10 cellular contexts compared by ENCODE assay signal in genomic region chr3:177830411-177830849, GRCh38.
A peak's percentile ranks its signal among the peaks of the same experiment; 100 is the strongest.
DNase-seq lines count a peak whose midpoint lies in the region; ATAC-seq and TF ChIP-seq lines count a peak whose summit lies in the region.
"Had no signal": no experiment of that assay in that cellular context is flagged by ENCODE, and none has a peak within 500 bp of the region (broad histone marks: within the 10 kb centered on the region; RNA-seq: fewer than 3 reads in every experiment).

No MANE protein-coding gene starts in this region.

- no peaks in the 10 kb centered on the region for H3K9me3 ChIP-seq in CD4-positive, alpha-beta T cell (ENCODE audit: control insufficient read depth, low read length)
- H3K9me3 ChIP-seq: pancreas, SJSA1 had no signal

- ATAC-seq in GM19455 (IDR thresholded peaks at IDR 0.05; ENCODE audit: unreplicated experiment) (no peak), GM19351 (IDR thresholded peaks at IDR 0.05; ENCODE audit: unreplicated experiment) (no peak)
- ATAC-seq in CD4-positive, alpha-beta T cell (ENCODE audit: poor library complexity): no peak

- no peaks in the 10 kb centered on the region for H3K36me3 Mint-ChIP-seq in CD4-positive, alpha-beta T cell (ENCODE audit: low read depth)

- H3K27ac ChIP-seq in CD4-positive, alpha-beta T cell (ENCODE audit: low read depth, low read length): no peak overlapping the region
- H3K27ac ChIP-seq: pancreas, SJSA1 had no signal

- intact Hi-C loops in CD4-positive, alpha-beta T cell (cut with DNase I, micrococcal nuclease): no loop called here

- H3K4me3 Mint-ChIP-seq in CD4-positive, alpha-beta T cell: no peak overlapping the region

- no peaks in the 10 kb centered on the region for H3K27me3 Mint-ChIP-seq in CD4-positive, alpha-beta T cell

- no peak overlapping the region for H3K27ac Mint-ChIP-seq in CD4-positive, alpha-beta T cell

- CTCF ChIA-PET in CD4-positive, alpha-beta T cell (lab: Charles Lee): no interaction called here

- peaks cover 7% of the 10 kb centered on the region for H3K4me1 Mint-ChIP-seq in CD4-positive, alpha-beta T cell (ENCODE audit: low read depth)

- POLR2A ChIA-PET in CD4-positive, alpha-beta T cell (lab: Charles Lee): no interaction called here

- TF ChIP-seq CTCF in CD4-positive, alpha-beta T cell (IDR thresholded peaks at IDR 0.05): no peak

- DNase-seq in AG20443 (ENCODE audit: low spot score): peak; percentile 60
- peak; percentile 37 to 44 for DNase-seq in NCI-H187 (lab: John Stamatoyannopoulos, UW)
- DNase-seq in cerebellum (ENCODE audit: low spot score): peak; percentile 30
- peak; percentile 17 for DNase-seq in myocyte (ENCODE audit: low read depth)
- DNase-seq in CD4-positive, alpha-beta T cell: no peak
- no peak for DNase-seq in stimulated activated CD4-positive, alpha-beta T cell treated with anti-CD3 and anti-CD28 coated beads, Interleukin-4, amount 100 ng/mL, for 1 hour
- DNase-seq: pancreas had no signal

- no peaks in the 10 kb centered on the region for H3K27me3 ChIP-seq in CD4-positive, alpha-beta T cell (ENCODE audit: control insufficient read depth, insufficient read depth, low read length)
- H3K27me3 ChIP-seq: pancreas, SJSA1 had no signal

- no peaks in the 10 kb centered on the region for H3K9me3 Mint-ChIP-seq in CD4-positive, alpha-beta T cell

Comparison
In these comparisons a context has a peak if more than half of its experiments do, and no peak if none do; other contexts are left out.
1. DNase-seq: peak in AG20443 (single experiment), NCI-H187 (2 of 2), cerebellum (single experiment) and myocyte (single experiment); none in CD4-positive, alpha-beta T cell (0 of 10) and stimulated activated CD4-positive, alpha-beta T cell treated with anti-CD3 and anti-CD28 coated beads, Interleukin-4, amount 100 ng/mL, for 1 hour (single experiment).